Comparison of ENCODE assay signal across 8 cellular contexts in genomic region chr3:134308350-134308891, GRCh38.
DNase-seq lines count a peak whose midpoint lies in the region; ATAC-seq, FAIRE-seq and TF ChIP-seq lines count a peak whose summit lies in the region.

No MANE protein-coding gene starts in this region.

- H3K9ac ChIP-seq in KMS-11 (no peak overlapping the region), subcutaneous abdominal adipose tissue (ENCODE audit: low read length in 5 of 5) (peak overlapping the region in 1 of 5 donors; percentile 37)

- peak overlapping the region; percentile 15; the same call in 1 of the 2 replicates for H2AFZ ChIP-seq in KMS-11 (ENCODE audit: low read depth)

- H3K27ac ChIP-seq in KMS-11 (no peak overlapping the region), RWPE1 (peak overlapping the region; percentile 78), subcutaneous abdominal adipose tissue (ENCODE audit: low read depth, low read length) (peak overlapping the region; percentile 80)

- POLR2A ChIA-PET in RWPE1 (lab: Yijun Ruan, JAX; ENCODE audit: low non-redundant PET): no interaction called here

- no peaks in the 10 kb centered on the region for H3K9me3 ChIP-seq in subcutaneous abdominal adipose tissue (ENCODE audit: control insufficient read depth in 5 of 5, low read length in 5 of 5)

- CTCF ChIA-PET in RWPE1 (lab: Yijun Ruan, JAX): interaction anchor here (0.5 to 3.2 kb wide), 15 partner anchors 20 to 272 kb away, joined by 3 to 25 read pairs (median 3); partner anchors contain the start of gene AMOTL2

- H4K20me1 ChIP-seq in KMS-11 (ENCODE audit: insufficient read depth): no peaks in the 10 kb centered on the region

- H3K36me3 ChIP-seq in KMS-11 (ENCODE audit: insufficient read depth): no peaks in the 10 kb centered on the region
- no peaks in the 10 kb centered on the region for H3K36me3 ChIP-seq in subcutaneous abdominal adipose tissue (ENCODE audit: control insufficient read depth in 5 of 5, insufficient read depth in 5 of 5, low read length in 5 of 5)

- FAIRE-seq in A204.1 (lab: Jason Lieb, UNC): peak; percentile 77

- DNase-seq in RWPE1 (ENCODE audit: low spot score) (peak; percentile 71), foreskin fibroblast (peak; percentile 65 to 89), nucleus accumbens (lab: John Stamatoyannopoulos, UW) (peak in 52 of 56 donors; percentile 18 to 91 (median 74))
- DNase-seq in activated T-helper 9 cell treated with anti-CD3 and anti-CD28 coated beads, Interleukin-2, amount 50 U/mL, for 16 hours (ENCODE audit: low read depth): peak; percentile 58

- H3K4me3 ChIP-seq in KMS-11 (IDR thresholded peaks at IDR 0.05; ENCODE audit: insufficient read depth, low read depth, low read length): peak overlapping the region; percentile 74
- peak overlapping the region in 1 of 2 donors; percentile 39 for H3K4me3 ChIP-seq in foreskin fibroblast (ENCODE audit: low read depth in 1 of 2, low read length in 2 of 2)
- H3K4me3 ChIP-seq in subcutaneous abdominal adipose tissue (ENCODE audit: low read depth in 1 of 5, low read length in 5 of 5): peak overlapping the region in 4 of 5 donors; percentile 3 to 32 (median 21)

- peak; percentile 83 for ATAC-seq in GM18868 (IDR thresholded peaks at IDR 0.05; ENCODE audit: unreplicated experiment)

- TF ChIP-seq CTCF in KMS-11 (conservative IDR thresholded peaks at IDR 0.05; ENCODE audit: low read depth, low read length) (peak; percentile 100), RWPE1 (conservative IDR thresholded peaks at IDR 0.05; ENCODE audit: low read depth) (peak; percentile 98), foreskin fibroblast (IDR thresholded peaks at IDR 0.05; ENCODE audit: low read depth, low read length) (peak; percentile 98)

- no peaks in the 10 kb centered on the region for H3K79me2 ChIP-seq in KMS-11 (ENCODE audit: insufficient read depth, low read depth)

- H3K4me2 ChIP-seq in KMS-11: peak overlapping the region; percentile 62

- H3K27me3 ChIP-seq in KMS-11 (ENCODE audit: insufficient read depth, low read depth): 0 out of 2 replicates have a peak, but pooled peaks cover 2% of the 10 kb centered on the region
- H3K27me3 ChIP-seq in subcutaneous abdominal adipose tissue (ENCODE audit: control insufficient read depth in 5 of 5, insufficient read depth in 4 of 5, low read length in 5 of 5): peaks cover 0 to 6% (median 0%) of the 10 kb centered on the region in 5 donors

- H3K4me1 ChIP-seq in KMS-11 (ENCODE audit: low read depth, poor library complexity, severe bottlenecking) (peaks cover 3% of the 10 kb centered on the region), subcutaneous abdominal adipose tissue (ENCODE audit: control insufficient read depth in 5 of 5, insufficient read depth in 5 of 5, low read length in 5 of 5) (peaks cover 10 to 50% (median 37%) of the 10 kb centered on the region in 5 donors)
